In the genomic region with DNA sequence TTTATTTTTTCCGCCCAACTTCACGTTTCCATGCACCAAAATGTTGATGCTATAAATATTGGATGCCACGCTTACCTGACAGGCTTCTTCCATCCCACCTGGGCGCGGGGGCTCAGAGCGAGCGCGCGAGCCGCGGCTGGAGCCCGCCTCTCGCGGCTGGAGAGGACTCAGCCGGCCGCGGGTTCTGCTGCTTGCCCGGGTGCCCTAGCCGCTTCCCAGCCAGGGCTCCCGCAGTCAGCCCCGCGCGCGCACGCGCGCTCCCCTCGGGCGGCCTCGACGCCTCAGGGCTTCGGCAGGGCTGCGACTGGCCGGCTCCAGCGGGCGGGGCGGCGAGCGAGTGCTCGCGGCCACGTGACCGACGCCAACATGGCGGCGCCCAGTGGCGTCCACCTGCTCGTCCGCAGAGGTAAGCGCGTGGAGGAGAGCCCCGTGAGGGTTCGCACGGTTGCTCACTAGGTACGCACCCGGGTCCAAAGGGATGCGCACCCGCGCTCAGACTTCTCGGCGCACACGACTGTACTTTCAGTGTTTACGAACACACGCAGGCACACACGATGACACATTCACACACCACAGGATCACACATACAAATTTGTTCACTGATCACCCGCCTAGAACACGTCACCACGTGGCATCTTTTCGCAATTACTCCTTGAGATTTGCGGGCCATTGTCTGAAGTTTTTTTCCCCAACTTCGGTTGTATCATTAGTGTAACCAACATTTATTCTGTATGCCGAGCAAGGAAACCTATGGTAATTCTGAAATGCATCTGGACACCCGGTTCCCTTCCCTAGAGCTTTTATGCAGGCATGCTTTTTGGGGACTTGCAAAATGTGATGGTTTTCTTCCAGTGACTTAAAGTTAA, we compare ENCODE assay signal across 8 cellular contexts. TPM values are rescaled to one million over a fixed set of nuclear protein-coding genes. Genes with fewer than 3 reads are reported as not detected.
DNase-seq lines count a peak whose midpoint lies in the region; ATAC-seq and TF ChIP-seq lines count a peak whose summit lies in the region.

A gene (plus strand): TSS at position 350 of the 866 bp plus-strand sequence. CDS start 17 bp downstream, at position 367.

- peak in 1 of 2 donors; percentile 7 for TF ChIP-seq RAD21 in liver (IDR thresholded peaks at IDR 0.05)

- TF ChIP-seq CTCF in liver (IDR thresholded peaks at IDR 0.05; ENCODE audit: low read depth, low read length, missing input control): no peak

- under 1% methylated on average over 73 of the region's 73 CpGs for WGBS in liver

- ATAC-seq in GM19395 (IDR thresholded peaks at IDR 0.05; ENCODE audit: unreplicated experiment): peak; percentile 92
- ATAC-seq in HG03521 (IDR thresholded peaks at IDR 0.05; ENCODE audit: unreplicated experiment): peak; percentile 95

- peak within 1 kb of the TSS; percentile 51 to 69 for H3K27ac ChIP-seq in liver (ENCODE audit: low read depth in 1 of 2, low read length in 2 of 2)

- DNase-seq in CD1c-positive myeloid dendritic cell (ENCODE audit: extremely low spot score) (peak; percentile 94), NCI-H526 treated with DMSO at 0.1 percent for 48 hours (lab: John Stamatoyannopoulos, UW) (peak; percentile 86), dermis blood vessel endothelial cell (peak; percentile 94)
- peak; percentile 81 to 83 for DNase-seq in activated CD4-positive, alpha-beta T cell treated with anti-CD3 and anti-CD28 coated beads, Interleukin-2, amount 50 U/mL, for 24 hours (ENCODE audit: low read depth in 1 of 2, low spot score in 1 of 2)
- peak; percentile 84 for DNase-seq in stimulated activated CD4-positive, alpha-beta T cell treated with anti-CD3 and anti-CD28 coated beads, Interleukin-2, amount 100 ng/mL, for 48 hours

- no peaks in the 10 kb centered on the region for H3K36me3 ChIP-seq in liver (ENCODE audit: control insufficient read depth in 4 of 4, insufficient read depth in 3 of 4, low read depth in 1 of 4, low read length in 3 of 4)

- H3K9ac ChIP-seq in liver (ENCODE audit: low read depth in 1 of 2, low read length in 2 of 2): peak within 1 kb of the TSS; percentile 61 to 73

- peaks cover 2 to 12% (median 6%) of the 10 kb centered on the region in 4 donors for H3K4me1 ChIP-seq in liver (ENCODE audit: control insufficient read depth in 4 of 4, insufficient read depth in 4 of 4, low read length in 3 of 4)

- no peaks in the 10 kb centered on the region for H3K9me3 ChIP-seq in liver (ENCODE audit: control insufficient read depth in 4 of 4, low read length in 3 of 4)

- peak within 1 kb of the TSS; percentile 94 to 97 (median 94) for H3K4me3 ChIP-seq in liver (ENCODE audit: low read depth in 1 of 3, low read length in 3 of 3)

- no peaks in the 10 kb centered on the region for H3K27me3 ChIP-seq in liver (ENCODE audit: control insufficient read depth in 4 of 4, insufficient read depth in 4 of 4, low read length in 3 of 4)

TF ChIP-seq in liver, 16 proteins besides CTCF, POLR2A, EP300 and RAD21:
- TF ChIP-seq SP1 (IDR thresholded peaks at IDR 0.05) (peak; percentile 4), HNF4G (IDR thresholded peaks at IDR 0.05) (no peak), HNF4A (conservative IDR thresholded peaks at IDR 0.05) (peak in 1 of 2 donors; percentile 66), YY1 (IDR thresholded peaks at IDR 0.05) (peak; percentile 99), TAF1 (conservative IDR thresholded peaks at IDR 0.05) (no peak), FOXA1 (IDR thresholded peaks at IDR 0.05) (no peak)
- TF ChIP-seq, protein P1, sequence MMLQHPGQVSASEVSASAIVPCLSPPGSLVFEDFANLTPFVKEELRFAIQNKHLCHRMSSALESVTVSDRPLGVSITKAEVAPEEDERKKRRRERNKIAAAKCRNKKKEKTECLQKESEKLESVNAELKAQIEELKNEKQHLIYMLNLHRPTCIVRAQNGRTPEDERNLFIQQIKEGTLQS (IDR thresholded peaks at IDR 0.05): no peak
- TF ChIP-seq, protein P2, sequence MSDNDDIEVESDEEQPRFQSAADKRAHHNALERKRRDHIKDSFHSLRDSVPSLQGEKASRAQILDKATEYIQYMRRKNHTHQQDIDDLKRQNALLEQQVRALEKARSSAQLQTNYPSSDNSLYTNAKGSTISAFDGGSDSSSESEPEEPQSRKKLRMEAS (IDR thresholded peaks at IDR 0.05): peak; percentile 87

RNA-seq across cellular contexts. Expression of the gene that starts here (rescaled TPM):
- total RNA-seq in dermis blood vessel endothelial cell (3.3 and 5.3 TPM in 2 replicates), liver (1 to 10 TPM; 3.9 to 7.1 TPM)
- 1 to 10 TPM; 3.3 to 5.0 TPM for polyA plus RNA-seq in liver

Comparison
In these comparisons a context has a peak if more than half of its experiments do, and no peak if none do; other contexts are left out.
1. Peak in every context shown above with its lines: DNase-seq, ATAC-seq, H3K4me3 ChIP-seq and H3K27ac ChIP-seq.